ENCODE assay signal across 7 cellular contexts in the genomic region with DNA sequence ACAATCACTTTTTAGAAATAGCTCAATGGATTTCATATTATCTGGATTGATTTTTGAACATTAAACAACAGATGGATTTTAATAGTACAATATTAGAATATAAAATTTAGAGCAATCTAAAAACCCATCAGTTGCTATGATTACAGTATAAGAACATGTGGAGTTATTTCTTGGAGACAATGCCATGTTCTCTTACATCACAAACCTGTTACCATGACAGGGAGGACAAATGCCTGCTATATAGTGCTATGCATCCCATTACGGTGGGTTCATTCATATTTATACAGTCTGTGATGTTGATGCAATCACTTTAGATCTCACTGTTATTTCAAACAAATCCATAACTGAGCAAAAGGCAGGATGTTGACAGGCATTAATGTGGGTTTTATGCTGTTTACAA.
"Had no signal": no experiment of that assay in that cellular context is flagged by ENCODE, and none has a peak within 500 bp of the region (broad histone marks: within the 10 kb centered on the region; RNA-seq: fewer than 3 reads in every experiment).

No MANE protein-coding gene starts in this region.

- ATAC-seq: HCT116 had no signal

- H3K36me3 ChIP-seq: HAP-1 had no signal

- H3K4me3 ChIP-seq: GM23248, HAP-1 had no signal

- H2AFZ ChIP-seq: GM23248 had no signal

- DNase-seq: GM23248, GOT3, H7, HFFc6 had no signal

- H3K9me3 ChIP-seq: HAP-1 had no signal

- H3K27ac ChIP-seq: GM23248 had no signal

- FAIRE-seq: HTR-8/SVneo had no signal

- H3K9ac ChIP-seq: GM23248 had no signal
